Comparison of ENCODE assay signal across 18 cellular contexts in the genomic region with DNA sequence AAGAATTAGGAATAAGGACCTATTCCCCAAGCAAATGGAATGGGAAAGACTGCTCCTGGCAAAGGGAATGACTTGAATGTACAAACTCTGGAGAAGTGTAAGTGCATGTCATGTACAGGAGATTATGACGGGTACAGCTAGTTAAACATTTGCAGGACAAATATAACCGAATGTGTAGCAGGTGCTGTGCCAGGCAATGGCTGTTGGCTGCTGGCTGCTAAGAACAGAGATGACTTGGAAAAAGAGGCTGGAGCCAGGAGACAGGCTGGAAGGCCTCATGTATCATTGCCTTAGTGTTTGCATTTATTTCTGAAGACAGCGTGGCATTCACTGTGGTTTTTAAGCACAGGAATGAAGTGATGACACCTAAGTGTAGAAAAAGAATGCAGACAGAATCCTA.
DNase-seq lines count a peak whose midpoint lies in the region; ATAC-seq, FAIRE-seq and TF ChIP-seq lines count a peak whose summit lies in the region.
"Had no signal": no experiment of that assay in that cellular context is flagged by ENCODE, and none has a peak within 500 bp of the region (broad histone marks: within the 10 kb centered on the region; RNA-seq: fewer than 3 reads in every experiment).

No MANE protein-coding gene starts in this region.

- no peak for TF ChIP-seq CTCF in foreskin fibroblast (IDR thresholded peaks at IDR 0.05; ENCODE audit: low read depth, low read length)

- DNase-seq in EH (ENCODE audit: low read depth) (peak; percentile 7), SHP77 treated with DMSO at 0.1 percent for 48 hours (lab: John Stamatoyannopoulos, UW) (peak; percentile 77), kidney tubule cell (ENCODE audit: low spot score) (peak; percentile 7), small intestine (peak; percentile 22), foreskin fibroblast (no peak), NCI-H345 (lab: John Stamatoyannopoulos, UW) (no peak)
- DNase-seq: CD4-positive, CD25-positive, alpha-beta regulatory T cell; H9; Kasumi-1; NCI-H1105 treated with DMSO at 0.1 percent for 48 hours; NCI-H1694 treated with DMSO at 0.1 percent for 48 hours; NCI-H526 treated with DMSO at 0.1 percent for 48 hours; OCI-M1; SJCRH30 had no signal

- H3K4me3 ChIP-seq in small intestine (ENCODE audit: low read depth in 1 of 2, low read length in 2 of 2) (no peak overlapping the region), foreskin fibroblast (ENCODE audit: low read depth in 1 of 2, low read length in 2 of 2) (no peak overlapping the region)
- H3K4me3 ChIP-seq: SJCRH30 had no signal

- H3K4me1 ChIP-seq in small intestine (ENCODE audit: control insufficient read depth in 2 of 2, insufficient read depth in 1 of 2, low read depth in 1 of 2, low read length in 1 of 2): no peaks in the 10 kb centered on the region
- H3K4me1 ChIP-seq: SJCRH30 had no signal

- no peak overlapping the region for H3K27ac ChIP-seq in small intestine (ENCODE audit: low read depth in 1 of 2, low read length in 1 of 2)
- H3K27ac ChIP-seq: HL-60, SJCRH30 had no signal

- 13 to 59% (median 37%) methylated on average over 3 of the region's 3 CpGs for WGBS in small intestine, 3 donors

- no peaks in the 10 kb centered on the region for H3K9me3 ChIP-seq in small intestine (ENCODE audit: control insufficient read depth, low read depth)
- H3K9me3 ChIP-seq: SJCRH30 had no signal

- H3K36me3 ChIP-seq in small intestine (ENCODE audit: control insufficient read depth in 2 of 2, insufficient read depth in 2 of 2, low read length in 2 of 2): no peaks in the 10 kb centered on the region
- H3K36me3 ChIP-seq: SJCRH30 had no signal

- H3K27me3 ChIP-seq in small intestine (ENCODE audit: control insufficient read depth in 2 of 2, insufficient read depth in 2 of 2, low read length in 2 of 2): no peaks in the 10 kb centered on the region
- H3K27me3 ChIP-seq: SJCRH30 had no signal

- no peak for FAIRE-seq in small intestine (lab: Jason Lieb, UNC)
- FAIRE-seq: HTR-8/SVneo had no signal

- no peak for ATAC-seq in HG02759 (IDR thresholded peaks at IDR 0.05; ENCODE audit: unreplicated experiment)
- ATAC-seq in HG03354 (IDR thresholded peaks at IDR 0.05; ENCODE audit: poor library complexity, severe bottlenecking, unreplicated experiment): no peak

Comparison
In these comparisons a context has a peak if more than half of its experiments do, and no peak if none do; other contexts are left out.
1. DNase-seq: peak in EH (single experiment), SHP77 treated with DMSO at 0.1 percent for 48 hours (single experiment), kidney tubule cell (single experiment) and small intestine (single experiment); none in foreskin fibroblast (0 of 2) and NCI-H345 (single experiment).